ENCODE assay signal across 25 cellular contexts in the genomic region with DNA sequence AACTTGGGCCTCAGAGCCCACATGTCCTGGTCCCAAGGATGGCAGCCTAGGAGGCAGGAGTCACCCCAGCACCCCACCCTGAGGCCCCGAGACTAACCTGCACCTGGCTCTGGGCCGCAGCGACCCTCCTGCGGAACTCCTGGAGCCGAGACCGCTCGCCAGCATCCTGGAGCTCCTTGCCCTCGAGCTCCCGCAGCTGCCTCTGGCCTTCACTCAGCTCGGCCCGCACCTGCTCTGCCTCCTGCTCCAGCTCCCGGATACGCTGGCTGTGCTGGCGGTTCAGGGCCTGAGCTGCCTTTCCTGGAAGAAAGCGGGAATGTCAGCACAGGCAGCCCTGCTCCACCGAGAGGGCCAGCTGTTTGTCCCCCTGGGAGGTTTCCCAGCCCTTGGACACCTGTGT. TPM values are rescaled to one million over a fixed set of nuclear protein-coding genes. Genes with fewer than 3 reads are reported as not detected.
DNase-seq lines count a peak whose midpoint lies in the region; ATAC-seq, FAIRE-seq and TF ChIP-seq lines count a peak whose summit lies in the region.
"Had no signal": no experiment of that assay in that cellular context is flagged by ENCODE, and none has a peak within 500 bp of the region (broad histone marks: within the 10 kb centered on the region; RNA-seq: fewer than 3 reads in every experiment).

No MANE protein-coding gene starts in this region.

- H3K27me3 ChIP-seq in left ventricle myocardium inferior (ENCODE audit: low read depth) = no peaks in the 10 kb centered on the region
- no peaks in the 10 kb centered on the region for H3K27me3 ChIP-seq in HepG2 (ENCODE audit: control insufficient read depth in 1 of 2, insufficient read depth in 2 of 2, low read length in 2 of 2)
- H3K27me3 ChIP-seq in testis = no peaks in the 10 kb centered on the region
- no peaks in the 10 kb centered on the region for H3K27me3 ChIP-seq in left lung

- FAIRE-seq in HepG2 (lab: Jason Lieb, UNC) = no peak
- FAIRE-seq: H54, HTR-8/SVneo had no signal

- no peaks in the 10 kb centered on the region for H3K9me3 ChIP-seq in left ventricle myocardium inferior (replicated peaks)
- no peaks in the 10 kb centered on the region for H3K9me3 ChIP-seq in HepG2 (ENCODE audit: low read length)
- no peaks in the 10 kb centered on the region for H3K9me3 ChIP-seq in testis
- no peaks in the 10 kb centered on the region for H3K9me3 ChIP-seq in left lung

- H3K27ac ChIP-seq in left ventricle myocardium inferior (replicated peaks) (peak overlapping the region; percentile 25), HepG2 (ENCODE audit: extremely low read length, insufficient read depth, low read length) (no peak overlapping the region), testis (no peak overlapping the region), left lung (no peak overlapping the region)
- H3K27ac ChIP-seq: HL-60 had no signal

- H3K4me2 ChIP-seq in HepG2 (ENCODE audit: low read depth, low read length) = no peak overlapping the region

- in situ Hi-C loops in HepG2 (cut with HindIII; ENCODE audit: extremely low pct_ligation_motif_present, low pct_unique_long_range_greater_than_20kb) = no loop called here

- CTCF ChIA-PET in HepG2 (lab: Yijun Ruan, JAX; ENCODE audit: low intra/inter-chr PET ratio, low total read pairs) = no interaction called here

- 98% methylated on average over 8 of the region's 16 CpGs for WGBS in HepG2 (ENCODE audit: low lambda C conversion rate)
- 96 to 97% methylated on average over 6 to 16 of the region's 16 CpGs for WGBS in testis, 2 donors

- H3K4me1 ChIP-seq in left ventricle myocardium inferior (peaks cover under 1% of the 10 kb centered on the region), HepG2 (ENCODE audit: insufficient read depth, low read length) (no peaks in the 10 kb centered on the region), testis (no peaks in the 10 kb centered on the region), left lung (no peaks in the 10 kb centered on the region)

- H3K4me3 ChIP-seq in left ventricle myocardium inferior (no peak overlapping the region), HepG2 (replicated peaks in 1 of 3; ENCODE audit: insufficient read depth in 1 of 3, low read depth in 2 of 3, low read length in 3 of 3) (no peak overlapping the region), testis (no peak overlapping the region), left lung (no peak overlapping the region)

- H3K36me3 ChIP-seq in left ventricle myocardium inferior (peaks cover 2% of the 10 kb centered on the region), HepG2 (replicated peaks in 1 of 2; ENCODE audit: control insufficient read depth in 1 of 2, insufficient read depth in 2 of 2, low read length in 2 of 2) (peaks cover 0 to 2% of the 10 kb centered on the region in 2 experiments; a peak in 1 of 5 replicates), testis (ENCODE audit: low read depth, missing control alignments) (no peaks in the 10 kb centered on the region), left lung (peaks cover 0 to 4% of the 10 kb centered on the region in 2 donors)

- TF ChIP-seq EP300 in HepG2 (IDR thresholded peaks at IDR 0.05; ENCODE audit: low read depth in 2 of 2, low read length in 2 of 2) = no peak
- TF ChIP-seq EP300 in HepG2 (CRISPR knock-in tag; IDR thresholded peaks at IDR 0.05; ENCODE audit: borderline replicate concordance) = no peak

- no peak overlapping the region for H2AFZ ChIP-seq in HepG2 (ENCODE audit: low read length)

- POLR2A ChIA-PET in HepG2 (lab: Yijun Ruan, JAX) = no interaction called here

- no TSS peak for BruUV-seq in HepG2 (replicated peaks; lab: Mats Ljungman, UMichigan)

- TF ChIP-seq RAD21 in HepG2 (CRISPR knock-in tag; IDR thresholded peaks at IDR 0.05) = no peak

- no peak for DNase-seq in left ventricle myocardium inferior
- no peak for DNase-seq in left cardiac atrium
- DNase-seq in SHP77 treated with DMSO at 0.1 percent for 48 hours (lab: John Stamatoyannopoulos, UW) = peak; percentile 12
- no peak for DNase-seq in HepG2 (ENCODE audit: low spot score)
- peak; percentile 11 for DNase-seq in testis
- no peak for DNase-seq in globus pallidus (ENCODE audit: low spot score)
- DNase-seq in left lung = no peak
- DNase-seq in activated CD4-positive, alpha-beta T cell treated with anti-CD3 and anti-CD28 coated beads, Interleukin-2, amount 50 U/mL, for 1 hour = no peak
- DNase-seq: ACHN; C1 segment of cervical spinal cord; CD8-positive, alpha-beta memory T cell; DND-41; HFFc6; Kasumi-1; MM.1S; NCI-H1105; NCI-H1694; NCI-H2227 treated with DMSO at 0.1 percent for 48 hours; NCI-H510A treated with DMSO at 0.1 percent for 48 hours; NCI-H774; PC-3 had no signal

- no peak for ATAC-seq in left cardiac atrium
- no peak for ATAC-seq in HepG2
- ATAC-seq in left lung = no peak
- ATAC-seq: PC-3 had no signal

- TF ChIP-seq POLR2A in HepG2 (IDR thresholded peaks at IDR 0.05; ENCODE audit: insufficient read depth in 1 of 2, low read depth in 2 of 2, low read length in 2 of 2) (no peak), testis (IDR thresholded peaks at IDR 0.05) (no peak)

- TF ChIP-seq CTCF in left ventricle myocardium inferior (IDR thresholded peaks at IDR 0.05; ENCODE audit: borderline replicate concordance) (no peak), HepG2 (CRISPR knock-in tag; IDR thresholded peaks at IDR 0.05) (no peak), testis (IDR thresholded peaks at IDR 0.05) (no peak), left lung (IDR thresholded peaks at IDR 0.05) (no peak)

- no peak overlapping the region for H3K9ac ChIP-seq in HepG2 (ENCODE audit: insufficient read depth, low read depth, low read length)

- no peaks in the 10 kb centered on the region for H4K20me1 ChIP-seq in HepG2 (ENCODE audit: insufficient read depth, low read length)

- intact Hi-C loops in left ventricle myocardium inferior (cut with micrococcal nuclease) (no loop called here), left cardiac atrium (cut with DNase I) (loop anchor here (10.0 kb wide), 1 partner anchor 93 kb away; no protein-coding TSS in a partner anchor), HepG2 (cut with micrococcal nuclease; ENCODE audit: unreplicated experiment) (no loop called here), testis (cut with DNase I; ENCODE audit: low total_unique reads) (loop anchor here (10.0 kb wide), 1 partner anchor 93 kb away; no protein-coding TSS in a partner anchor), left lung (cut with DNase I) (no loop called here)

- H3K79me2 ChIP-seq in HepG2 (ENCODE audit: insufficient read depth, low read length) = no peaks in the 10 kb centered on the region

RNA-seq across cellular contexts. Expression of gene KIF7, which starts 13.2 kb away (rescaled TPM):
- total RNA-seq in left ventricle myocardium inferior (2.4 TPM), left cardiac atrium (1 to 10 TPM; 2.4 to 4.8 TPM), HepG2 (2016; rRNA removed; fragmentation: Illumina TruSeq; extraction: Trizol) (4.4 and 6.2 TPM in 2 replicates), testis (1 to 10 TPM; 5.6 to 7.6 TPM), left lung (1 to 10 TPM; 2.4 to 4.6 TPM)
- total RNA-seq in HepG2 (2016; cell fraction: cytosol; rRNA removed; fragmentation: Illumina TruSeq; extraction: Trizol; ENCODE audit: low read depth) = 0.26 and 0.40 TPM in 2 replicates
- total RNA-seq in HepG2 (2016; cell fraction: insoluble cytoplasmic fraction; rRNA removed; fragmentation: Illumina TruSeq; extraction: Trizol) = 3.6 and 6.7 TPM in 2 replicates
- total RNA-seq in HepG2 (2016; cell fraction: membrane; rRNA removed; fragmentation: Illumina TruSeq; extraction: Trizol) = 0.65 and 0.86 TPM in 2 replicates
- total RNA-seq in HepG2 (2016; cell fraction: nucleus; rRNA removed; fragmentation: Illumina TruSeq; extraction: Trizol) = 4.7 and 7.0 TPM in 2 replicates
- polyA plus RNA-seq in HepG2 (2011; rRNA removed) (1.5 and 2.2 TPM in 2 replicates), testis (ENCODE audit: insufficient read depth, low read depth, low replicate concordance) (2.6 TPM)
- 1.0 and 1.3 TPM in 2 replicates for polyA plus RNA-seq in HepG2 (2011; cell fraction: cytosol; rRNA removed)
- polyA plus RNA-seq in HepG2 (2011; cell fraction: nucleus; rRNA removed) = 7.0 and 11.6 TPM in 2 replicates
- polyA plus RNA-seq in HepG2 (2012) = 1.1 and 1.2 TPM in 2 replicates
- polyA plus RNA-seq in HepG2 (2016; cell fraction: cytosol; fragmentation: Illumina TruSeq; extraction: Trizol; ENCODE audit: low read depth) = 0.14 and 0.16 TPM in 2 replicates
- polyA plus RNA-seq in HepG2 (2016; cell fraction: insoluble cytoplasmic fraction; fragmentation: Illumina TruSeq; extraction: Trizol; ENCODE audit: low read depth) = 3.4 and 4.0 TPM in 2 replicates
- polyA plus RNA-seq in HepG2 (2016; cell fraction: membrane; fragmentation: Illumina TruSeq; extraction: Trizol; ENCODE audit: low read depth) = 0.29 and 0.38 TPM in 2 replicates
- polyA plus RNA-seq in HepG2 (2016; cell fraction: nucleus; fragmentation: Illumina TruSeq; extraction: Trizol; ENCODE audit: insufficient read depth, low read depth) = 12.8 and 16.5 TPM in 2 replicates
- polyA minus RNA-seq in HepG2 (2011; rRNA and poly(A)+ RNA removed; ENCODE audit: low replicate concordance) = 0.21 and 4.1 TPM in 2 replicates
- 0.89 and 1.2 TPM in 2 replicates for polyA minus RNA-seq in HepG2 (2011; cell fraction: cytosol; rRNA and poly(A)+ RNA removed)
- 3.3 and 3.5 TPM in 2 replicates for polyA minus RNA-seq in HepG2 (2011; cell fraction: nucleus; rRNA and poly(A)+ RNA removed)
- polyA plus RNA-seq: CD8-positive, alpha-beta memory T cell; IgD-negative memory B cell had no signal

RNA-seq across cellular contexts. Expression of gene PLIN1, which starts 37.1 kb away (rescaled TPM):
- total RNA-seq in left ventricle myocardium inferior = 1.6 TPM
- total RNA-seq in left cardiac atrium = 100 to 1,000 TPM; 140 to 245 TPM
- total RNA-seq in HepG2 (2016; rRNA removed; fragmentation: Illumina TruSeq; extraction: Trizol) = 0.73 and 1.2 TPM in 2 replicates
- 0.71 TPM in 2 replicates for total RNA-seq in HepG2 (2016; cell fraction: cytosol; rRNA removed; fragmentation: Illumina TruSeq; extraction: Trizol; ENCODE audit: low read depth)
- total RNA-seq in HepG2 (2016; cell fraction: insoluble cytoplasmic fraction; rRNA removed; fragmentation: Illumina TruSeq; extraction: Trizol) = 0.65 and 1.4 TPM in 2 replicates
- total RNA-seq in HepG2 (2016; cell fraction: membrane; rRNA removed; fragmentation: Illumina TruSeq; extraction: Trizol) = 0.34 and 0.76 TPM in 2 replicates
- total RNA-seq in HepG2 (2016; cell fraction: nucleus; rRNA removed; fragmentation: Illumina TruSeq; extraction: Trizol) = 1.3 TPM in 2 replicates
- polyA plus RNA-seq in HepG2 (2011; rRNA removed) = 0.74 and 0.78 TPM in 2 replicates
- polyA plus RNA-seq in HepG2 (2011; cell fraction: cytosol; rRNA removed) = 0.16 and 0.60 TPM in 2 replicates
- 1.6 and 2.1 TPM in 2 replicates for polyA plus RNA-seq in HepG2 (2011; cell fraction: nucleus; rRNA removed)
- polyA plus RNA-seq in HepG2 (2012) = 0.49 and 0.54 TPM in 2 replicates
- 1.5 and 1.7 TPM in 2 replicates for polyA plus RNA-seq in HepG2 (2016; cell fraction: cytosol; fragmentation: Illumina TruSeq; extraction: Trizol; ENCODE audit: low read depth)
- polyA plus RNA-seq in HepG2 (2016; cell fraction: insoluble cytoplasmic fraction; fragmentation: Illumina TruSeq; extraction: Trizol; ENCODE audit: low read depth) = 0.97 and 1.0 TPM in 2 replicates
- 0.22 and 0.55 TPM in 2 replicates for polyA plus RNA-seq in HepG2 (2016; cell fraction: membrane; fragmentation: Illumina TruSeq; extraction: Trizol; ENCODE audit: low read depth)
- 3.1 and 3.5 TPM in 2 replicates for polyA plus RNA-seq in HepG2 (2016; cell fraction: nucleus; fragmentation: Illumina TruSeq; extraction: Trizol; ENCODE audit: insufficient read depth, low read depth)
- polyA minus RNA-seq in HepG2 (2011; rRNA and poly(A)+ RNA removed; ENCODE audit: low replicate concordance) = 0.49 TPM in 1 of 2 replicates, not detected in the other
- polyA minus RNA-seq in HepG2 (2011; cell fraction: cytosol; rRNA and poly(A)+ RNA removed) = not detected in 2 replicates
- 0.87 and 1.4 TPM in 2 replicates for polyA minus RNA-seq in HepG2 (2011; cell fraction: nucleus; rRNA and poly(A)+ RNA removed)
- 10 to 100 TPM in 1 of 2 donors, 1 to 10 TPM in 1; 9.1 to 18.5 TPM for total RNA-seq in testis
- 13.5 TPM for polyA plus RNA-seq in testis (ENCODE audit: insufficient read depth, low read depth, low replicate concordance)
- total RNA-seq in left lung = under 1 TPM; 0.37 to 0.55 TPM
- total RNA-seq: HFFc6 had no signal
- polyA plus RNA-seq: CD8-positive, alpha-beta memory T cell; IgD-negative memory B cell had no signal

RNA-seq across cellular contexts. Expression of gene PEX11A, which starts 48.4 kb away (rescaled TPM):
- 11.4 TPM for total RNA-seq in left ventricle myocardium inferior
- total RNA-seq in left cardiac atrium = 10 to 100 TPM; 11.1 to 18.3 TPM
- 13.9 and 15.1 TPM in 2 replicates for total RNA-seq in HepG2 (2016; rRNA removed; fragmentation: Illumina TruSeq; extraction: Trizol)
- 4.7 and 7.4 TPM in 2 replicates for total RNA-seq in HepG2 (2016; cell fraction: cytosol; rRNA removed; fragmentation: Illumina TruSeq; extraction: Trizol; ENCODE audit: low read depth)
- 13.4 and 17.5 TPM in 2 replicates for total RNA-seq in HepG2 (2016; cell fraction: insoluble cytoplasmic fraction; rRNA removed; fragmentation: Illumina TruSeq; extraction: Trizol)
- 13.1 and 13.3 TPM in 2 replicates for total RNA-seq in HepG2 (2016; cell fraction: membrane; rRNA removed; fragmentation: Illumina TruSeq; extraction: Trizol)
- total RNA-seq in HepG2 (2016; cell fraction: nucleus; rRNA removed; fragmentation: Illumina TruSeq; extraction: Trizol) = 10.3 and 14.3 TPM in 2 replicates
- polyA plus RNA-seq in HepG2 (2011; rRNA removed) = 9.9 and 10.2 TPM in 2 replicates
- 6.7 and 8.8 TPM in 2 replicates for polyA plus RNA-seq in HepG2 (2011; cell fraction: cytosol; rRNA removed)
- polyA plus RNA-seq in HepG2 (2011; cell fraction: nucleus; rRNA removed) = 3.8 and 4.1 TPM in 2 replicates
- 7.1 and 12.4 TPM in 2 replicates for polyA plus RNA-seq in HepG2 (2012)
- polyA plus RNA-seq in HepG2 (2016; cell fraction: cytosol; fragmentation: Illumina TruSeq; extraction: Trizol; ENCODE audit: low read depth) = 4.6 and 5.2 TPM in 2 replicates
- polyA plus RNA-seq in HepG2 (2016; cell fraction: insoluble cytoplasmic fraction; fragmentation: Illumina TruSeq; extraction: Trizol; ENCODE audit: low read depth) = 11.8 and 13.2 TPM in 2 replicates
- polyA plus RNA-seq in HepG2 (2016; cell fraction: membrane; fragmentation: Illumina TruSeq; extraction: Trizol; ENCODE audit: low read depth) = 7.2 and 9.6 TPM in 2 replicates
- 20.5 and 22.2 TPM in 2 replicates for polyA plus RNA-seq in HepG2 (2016; cell fraction: nucleus; fragmentation: Illumina TruSeq; extraction: Trizol; ENCODE audit: insufficient read depth, low read depth)
- polyA minus RNA-seq in HepG2 (2011; rRNA and poly(A)+ RNA removed; ENCODE audit: low replicate concordance) = 11.1 and 11.3 TPM in 2 replicates
- polyA minus RNA-seq in HepG2 (2011; cell fraction: cytosol; rRNA and poly(A)+ RNA removed) = 6.5 and 7.1 TPM in 2 replicates
- polyA minus RNA-seq in HepG2 (2011; cell fraction: nucleus; rRNA and poly(A)+ RNA removed) = 4.8 and 7.3 TPM in 2 replicates
- total RNA-seq in testis = 10 to 100 TPM; 12.3 to 15.0 TPM
- polyA plus RNA-seq in testis (ENCODE audit: insufficient read depth, low read depth, low replicate concordance) = 31.8 TPM
- total RNA-seq in left lung = 1 to 10 TPM; 5.6 to 8.6 TPM

RNA-seq across cellular contexts. Expression of gene WDR93, which starts 48.5 kb away (rescaled TPM):
- total RNA-seq in left ventricle myocardium inferior = not detected
- total RNA-seq in left cardiac atrium = not detected
- total RNA-seq in HepG2 (2016; rRNA removed; fragmentation: Illumina TruSeq; extraction: Trizol) = not detected in 2 replicates
- not detected in 2 replicates for total RNA-seq in HepG2 (2016; cell fraction: cytosol; rRNA removed; fragmentation: Illumina TruSeq; extraction: Trizol; ENCODE audit: low read depth)
- total RNA-seq in HepG2 (2016; cell fraction: insoluble cytoplasmic fraction; rRNA removed; fragmentation: Illumina TruSeq; extraction: Trizol) = 0.06 TPM in 1 of 2 replicates, not detected in the other
- not detected in 2 replicates for total RNA-seq in HepG2 (2016; cell fraction: membrane; rRNA removed; fragmentation: Illumina TruSeq; extraction: Trizol)
- not detected in 2 replicates for total RNA-seq in HepG2 (2016; cell fraction: nucleus; rRNA removed; fragmentation: Illumina TruSeq; extraction: Trizol)
- polyA plus RNA-seq in HepG2 (2011; rRNA removed) = 0.07 and 0.08 TPM in 2 replicates
- 0.03 and 0.05 TPM in 2 replicates for polyA plus RNA-seq in HepG2 (2011; cell fraction: cytosol; rRNA removed)
- polyA plus RNA-seq in HepG2 (2011; cell fraction: nucleus; rRNA removed) = not detected in 2 replicates
- not detected in 2 replicates for polyA plus RNA-seq in HepG2 (2012)
- polyA plus RNA-seq in HepG2 (2016; cell fraction: cytosol; fragmentation: Illumina TruSeq; extraction: Trizol; ENCODE audit: low read depth) = not detected in 2 replicates
- not detected in 2 replicates for polyA plus RNA-seq in HepG2 (2016; cell fraction: insoluble cytoplasmic fraction; fragmentation: Illumina TruSeq; extraction: Trizol; ENCODE audit: low read depth)
- polyA plus RNA-seq in HepG2 (2016; cell fraction: membrane; fragmentation: Illumina TruSeq; extraction: Trizol; ENCODE audit: low read depth) = not detected in 2 replicates
- polyA plus RNA-seq in HepG2 (2016; cell fraction: nucleus; fragmentation: Illumina TruSeq; extraction: Trizol; ENCODE audit: insufficient read depth, low read depth) = not detected in 2 replicates
- 0.14 TPM in 1 of 2 replicates, not detected in the other for polyA minus RNA-seq in HepG2 (2011; rRNA and poly(A)+ RNA removed; ENCODE audit: low replicate concordance)
- polyA minus RNA-seq in HepG2 (2011; cell fraction: cytosol; rRNA and poly(A)+ RNA removed) = not detected in 2 replicates
- not detected in 2 replicates for polyA minus RNA-seq in HepG2 (2011; cell fraction: nucleus; rRNA and poly(A)+ RNA removed)
- 10 to 100 TPM in 1 of 2 donors, 1 to 10 TPM in 1; 8.1 to 12.3 TPM for total RNA-seq in testis
- polyA plus RNA-seq in testis (ENCODE audit: insufficient read depth, low read depth, low replicate concordance) = 31.9 TPM
- total RNA-seq in left lung = under 1 TPM; 0.20 to 0.52 TPM
- total RNA-seq: CD8-positive, alpha-beta memory T cell had no signal
- polyA plus RNA-seq: IgD-negative memory B cell had no signal

Comparison
In these comparisons a context has a peak if more than half of its experiments do, and no peak if none do; other contexts are left out.
1. RNA of gene PLIN1, which starts 37.1 kb away (total RNA-seq): 140 to 245 TPM in left cardiac atrium; 9.1 to 18.5 TPM in testis, 1.6 TPM in left ventricle myocardium inferior (single experiment), 0.34 to 1.4 TPM in HepG2 and 0.37 to 0.55 TPM in left lung; every median in the first group is over 4 times any median in the second.
2. intact Hi-C loops: an anchor here in left cardiac atrium (10.0 kb wide) and testis (10.0 kb wide); none called in left ventricle myocardium inferior, HepG2 and left lung.
3. DNase-seq: peak in SHP77 treated with DMSO at 0.1 percent for 48 hours (single experiment) and testis (single experiment); none in left ventricle myocardium inferior (single experiment), left cardiac atrium (single experiment), HepG2 (single experiment), globus pallidus (single experiment), left lung (0 of 2) and activated CD4-positive, alpha-beta T cell treated with anti-CD3 and anti-CD28 coated beads, Interleukin-2, amount 50 U/mL, for 1 hour (single experiment).